In genomic region chr9:136788644-136789522, GRCh38 we compare ENCODE assay signal across 1 cellular context.
TF ChIP-seq lines count a peak whose summit lies in the region.

No MANE protein-coding gene starts in this region.

TF ChIP-seq in HepG2, 621 proteins besides CTCF, POLR2A, EP300 and RAD21 (continued from another document):
- TF ChIP-seq GMEB1 (CRISPR knock-in tag; IDR thresholded peaks at IDR 0.05; ENCODE audit: borderline replicate concordance) (peak; percentile 32; the same call in 1 of the 2 replicates), ZNF275 (CRISPR knock-in tag; IDR thresholded peaks at IDR 0.05; ENCODE audit: borderline replicate concordance) (peak; percentile 65; the same call in 1 of the 2 replicates), NKX3-1 (CRISPR knock-in tag; IDR thresholded peaks at IDR 0.05) (peak; percentile 63; the same call in 1 of the 2 replicates), SOX5 (CRISPR knock-in tag; IDR thresholded peaks at IDR 0.05; ENCODE audit: borderline replicate concordance) (peak; percentile 50; the same call in 1 of the 2 replicates), ZFX (CRISPR knock-in tag; IDR thresholded peaks at IDR 0.05; ENCODE audit: low read depth) (peak; percentile 58; the same call in 1 of the 2 replicates), PAXIP1 (CRISPR knock-in tag; conservative IDR thresholded peaks at IDR 0.05) (peak; percentile 90), ZFP90 (CRISPR knock-in tag; IDR thresholded peaks at IDR 0.05; ENCODE audit: borderline replicate concordance) (0 out of 2 replicates have a peak, but pooled peaks have one; percentile 5), GATA4 (IDR thresholded peaks at IDR 0.05; ENCODE audit: borderline replicate concordance, low read depth) (peak; percentile 85; the same call in 1 of the 2 replicates), FOXP4 (CRISPR knock-in tag; IDR thresholded peaks at IDR 0.05) (peak; percentile 80), CBX5 (CRISPR knock-in tag; IDR thresholded peaks at IDR 0.05; ENCODE audit: borderline replicate concordance) (0 out of 2 replicates have a peak, but pooled peaks have one; percentile 18)
